In the genomic region with DNA sequence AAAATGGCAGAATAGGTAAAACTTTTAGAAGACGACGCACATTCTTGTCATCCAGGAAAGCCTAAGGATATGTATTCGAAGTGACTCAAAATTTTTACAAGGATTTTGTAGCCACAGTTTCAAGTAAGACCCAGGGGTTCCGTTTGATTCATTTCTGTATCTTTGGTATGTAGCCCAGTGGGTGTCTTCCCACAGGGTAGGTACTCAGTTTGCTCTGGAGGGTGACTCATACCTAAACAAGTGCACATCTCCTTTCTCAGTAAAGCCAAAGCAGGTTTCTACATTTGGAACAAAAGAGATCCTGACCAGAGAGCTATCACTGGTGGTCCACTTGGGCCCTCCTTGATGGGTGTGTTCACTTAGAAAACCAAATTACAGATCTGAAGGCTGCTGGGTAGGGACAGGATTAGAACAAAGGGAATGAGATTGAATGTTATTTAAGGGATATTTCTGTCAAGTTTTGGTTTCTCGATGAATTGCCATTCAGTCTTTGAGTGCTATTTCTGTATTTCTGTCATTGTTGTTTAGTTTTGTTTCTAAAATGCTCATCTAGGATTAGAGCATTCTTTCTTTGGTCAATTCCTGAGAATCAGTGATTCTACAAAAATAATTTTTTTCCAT, we compare ENCODE assay signal across 1 cellular context.
TF ChIP-seq lines count a peak whose summit lies in the region.

No MANE protein-coding gene starts in this region.

TF ChIP-seq in HEK293, 187 proteins besides CTCF, POLR2A, EP300 and RAD21 (continued from another document and continues in another):
- TF ChIP-seq REPIN1 (tag by site-specific recombination; IDR thresholded peaks at IDR 0.05; ENCODE audit: low read depth) (no peak), KLF16 (tag by site-specific recombination; IDR thresholded peaks at IDR 0.05) (no peak), ZNF202 (tag by site-specific recombination; IDR thresholded peaks at IDR 0.05; ENCODE audit: borderline replicate concordance) (no peak), ZNF610 (tag by site-specific recombination; IDR thresholded peaks at IDR 0.05; ENCODE audit: borderline replicate concordance) (no peak), GLI4 (tag by site-specific recombination; IDR thresholded peaks at IDR 0.05) (no peak), ZNF670 (tag by site-specific recombination; IDR thresholded peaks at IDR 0.05; ENCODE audit: low read depth) (no peak), PRDM1 (tag by site-specific recombination; IDR thresholded peaks at IDR 0.05) (no peak), SP3 (tag by site-specific recombination; IDR thresholded peaks at IDR 0.05) (no peak), ZNF544 (tag by site-specific recombination; IDR thresholded peaks at IDR 0.05) (no peak), HOXC10 (CRISPR knock-in tag; IDR thresholded peaks at IDR 0.05) (no peak), ZNF175 (tag by site-specific recombination; IDR thresholded peaks at IDR 0.05) (no peak), ZNF394 (tag by site-specific recombination; IDR thresholded peaks at IDR 0.05; ENCODE audit: borderline replicate concordance) (no peak), ZNF391 (tag by site-specific recombination; IDR thresholded peaks at IDR 0.05; ENCODE audit: borderline replicate concordance, low read depth) (no peak), WT1 (tag by site-specific recombination; IDR thresholded peaks at IDR 0.05) (no peak), ZNF600 (tag by site-specific recombination; IDR thresholded peaks at IDR 0.05) (peak; percentile 88), ZSCAN16 (tag by site-specific recombination; IDR thresholded peaks at IDR 0.05) (no peak), ZNF785 (tag by site-specific recombination; IDR thresholded peaks at IDR 0.05) (no peak), ZNF623 (tag by site-specific recombination; IDR thresholded peaks at IDR 0.05) (no peak), ZNF624 (tag by site-specific recombination; IDR thresholded peaks at IDR 0.05) (no peak), ZNF549 (tag by site-specific recombination; IDR thresholded peaks at IDR 0.05) (no peak), ZNF214 (tag by site-specific recombination; IDR thresholded peaks at IDR 0.05; ENCODE audit: borderline replicate concordance) (no peak), IKZF3 (tag by site-specific recombination; IDR thresholded peaks at IDR 0.05) (peak; percentile 45; the same call in 1 of the 2 replicates), ZNF133 (tag by site-specific recombination; IDR thresholded peaks at IDR 0.05) (no peak), ZNF169 (tag by site-specific recombination; IDR thresholded peaks at IDR 0.05) (no peak), ZNF350 (tag by site-specific recombination; IDR thresholded peaks at IDR 0.05) (no peak), ZBTB17 (tag by site-specific recombination; IDR thresholded peaks at IDR 0.05) (no peak), ZNF19 (tag by site-specific recombination; IDR thresholded peaks at IDR 0.05; ENCODE audit: low read depth) (no peak), SP7 (tag by site-specific recombination; IDR thresholded peaks at IDR 0.05) (peak; percentile 57; the same call in 1 of the 2 replicates), ZNF37A (tag by site-specific recombination; IDR thresholded peaks at IDR 0.05) (no peak), ZNF843 (tag by site-specific recombination; IDR thresholded peaks at IDR 0.05) (no peak), ZBTB20 (tag by site-specific recombination; IDR thresholded peaks at IDR 0.05) (0 out of 2 replicates have a peak, but pooled peaks have one; percentile 9), ZIC2 (tag by site-specific recombination; IDR thresholded peaks at IDR 0.05) (peak; percentile 57), ZNF221 (tag by site-specific recombination; IDR thresholded peaks at IDR 0.05; ENCODE audit: borderline replicate concordance) (no peak), ZNF114 (tag by site-specific recombination; IDR thresholded peaks at IDR 0.05) (no peak), ZNF510 (tag by site-specific recombination; IDR thresholded peaks at IDR 0.05; ENCODE audit: insufficient replicate concordance) (no peak), ZNF791 (tag by site-specific recombination; IDR thresholded peaks at IDR 0.05) (no peak), ZNF768 (tag by site-specific recombination; IDR thresholded peaks at IDR 0.05) (no peak), ZNF426 (tag by site-specific recombination; IDR thresholded peaks at IDR 0.05) (no peak), ZNF416 (tag by site-specific recombination; IDR thresholded peaks at IDR 0.05) (no peak), MZF1 (tag by site-specific recombination; IDR thresholded peaks at IDR 0.05; ENCODE audit: borderline replicate concordance) (no peak), GLIS1 (tag by site-specific recombination; IDR thresholded peaks at IDR 0.05) (peak; percentile 61), ZSCAN30 (tag by site-specific recombination; IDR thresholded peaks at IDR 0.05) (no peak), ZNF121 (tag by site-specific recombination; IDR thresholded peaks at IDR 0.05) (no peak)
- TF ChIP-seq, protein P1, sequence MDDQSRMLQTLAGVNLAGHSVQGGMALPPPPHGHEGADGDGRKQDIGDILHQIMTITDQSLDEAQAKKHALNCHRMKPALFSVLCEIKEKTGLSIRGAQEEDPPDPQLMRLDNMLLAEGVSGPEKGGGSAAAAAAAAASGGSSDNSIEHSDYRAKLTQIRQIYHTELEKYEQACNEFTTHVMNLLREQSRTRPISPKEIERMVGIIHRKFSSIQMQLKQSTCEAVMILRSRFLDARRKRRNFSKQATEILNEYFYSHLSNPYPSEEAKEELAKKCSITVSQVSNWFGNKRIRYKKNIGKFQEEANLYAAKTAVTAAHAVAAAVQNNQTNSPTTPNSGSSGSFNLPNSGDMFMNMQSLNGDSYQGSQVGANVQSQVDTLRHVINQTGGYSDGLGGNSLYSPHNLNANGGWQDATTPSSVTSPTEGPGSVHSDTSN (CRISPR knock-in tag; IDR thresholded peaks at IDR 0.05): no peak
- TF ChIP-seq, protein P2, sequence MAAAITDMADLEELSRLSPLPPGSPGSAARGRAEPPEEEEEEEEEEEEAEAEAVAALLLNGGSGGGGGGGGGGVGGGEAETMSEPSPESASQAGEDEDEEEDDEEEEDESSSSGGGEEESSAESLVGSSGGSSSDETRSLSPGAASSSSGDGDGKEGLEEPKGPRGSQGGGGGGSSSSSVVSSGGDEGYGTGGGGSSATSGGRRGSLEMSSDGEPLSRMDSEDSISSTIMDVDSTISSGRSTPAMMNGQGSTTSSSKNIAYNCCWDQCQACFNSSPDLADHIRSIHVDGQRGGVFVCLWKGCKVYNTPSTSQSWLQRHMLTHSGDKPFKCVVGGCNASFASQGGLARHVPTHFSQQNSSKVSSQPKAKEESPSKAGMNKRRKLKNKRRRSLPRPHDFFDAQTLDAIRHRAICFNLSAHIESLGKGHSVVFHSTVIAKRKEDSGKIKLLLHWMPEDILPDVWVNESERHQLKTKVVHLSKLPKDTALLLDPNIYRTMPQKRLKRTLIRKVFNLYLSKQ (tag by site-specific recombination; IDR thresholded peaks at IDR 0.05; ENCODE audit: borderline replicate concordance): no peak
- TF ChIP-seq, protein P3, sequence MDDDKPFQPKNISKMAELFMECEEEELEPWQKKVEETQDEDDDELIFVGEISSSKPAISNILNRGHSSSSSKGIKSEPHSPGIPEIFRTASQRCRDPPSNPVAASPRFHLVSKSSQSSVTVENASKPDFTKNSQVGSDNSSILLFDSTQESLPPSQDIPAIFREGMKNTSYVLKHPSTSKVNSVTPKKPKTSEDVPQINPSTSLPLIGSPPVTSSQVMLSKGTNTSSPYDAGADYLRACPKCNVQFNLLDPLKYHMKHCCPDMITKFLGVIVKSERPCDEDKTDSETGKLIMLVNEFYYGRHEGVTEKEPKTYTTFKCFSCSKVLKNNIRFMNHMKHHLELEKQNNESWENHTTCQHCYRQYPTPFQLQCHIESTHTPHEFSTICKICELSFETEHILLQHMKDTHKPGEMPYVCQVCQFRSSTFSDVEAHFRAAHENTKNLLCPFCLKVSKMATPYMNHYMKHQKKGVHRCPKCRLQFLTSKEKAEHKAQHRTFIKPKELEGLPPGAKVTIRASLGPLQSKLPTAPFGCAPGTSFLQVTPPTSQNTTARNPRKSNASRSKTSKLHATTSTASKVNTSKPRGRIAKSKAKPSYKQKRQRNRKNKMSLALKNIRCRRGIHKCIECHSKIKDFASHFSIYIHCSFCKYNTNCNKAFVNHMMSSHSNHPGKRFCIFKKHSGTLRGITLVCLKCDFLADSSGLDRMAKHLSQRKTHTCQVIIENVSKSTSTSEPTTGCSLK (tag by site-specific recombination; IDR thresholded peaks at IDR 0.05): no peak
- TF ChIP-seq, protein P4, sequence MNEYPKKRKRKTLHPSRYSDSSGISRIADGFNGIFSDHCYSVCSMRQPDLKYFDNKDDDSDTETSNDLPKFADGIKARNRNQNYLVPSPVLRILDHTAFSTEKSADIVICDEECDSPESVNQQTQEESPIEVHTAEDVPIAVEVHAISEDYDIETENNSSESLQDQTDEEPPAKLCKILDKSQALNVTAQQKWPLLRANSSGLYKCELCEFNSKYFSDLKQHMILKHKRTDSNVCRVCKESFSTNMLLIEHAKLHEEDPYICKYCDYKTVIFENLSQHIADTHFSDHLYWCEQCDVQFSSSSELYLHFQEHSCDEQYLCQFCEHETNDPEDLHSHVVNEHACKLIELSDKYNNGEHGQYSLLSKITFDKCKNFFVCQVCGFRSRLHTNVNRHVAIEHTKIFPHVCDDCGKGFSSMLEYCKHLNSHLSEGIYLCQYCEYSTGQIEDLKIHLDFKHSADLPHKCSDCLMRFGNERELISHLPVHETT (tag by site-specific recombination; IDR thresholded peaks at IDR 0.05): no peak
- TF ChIP-seq, protein P5, sequence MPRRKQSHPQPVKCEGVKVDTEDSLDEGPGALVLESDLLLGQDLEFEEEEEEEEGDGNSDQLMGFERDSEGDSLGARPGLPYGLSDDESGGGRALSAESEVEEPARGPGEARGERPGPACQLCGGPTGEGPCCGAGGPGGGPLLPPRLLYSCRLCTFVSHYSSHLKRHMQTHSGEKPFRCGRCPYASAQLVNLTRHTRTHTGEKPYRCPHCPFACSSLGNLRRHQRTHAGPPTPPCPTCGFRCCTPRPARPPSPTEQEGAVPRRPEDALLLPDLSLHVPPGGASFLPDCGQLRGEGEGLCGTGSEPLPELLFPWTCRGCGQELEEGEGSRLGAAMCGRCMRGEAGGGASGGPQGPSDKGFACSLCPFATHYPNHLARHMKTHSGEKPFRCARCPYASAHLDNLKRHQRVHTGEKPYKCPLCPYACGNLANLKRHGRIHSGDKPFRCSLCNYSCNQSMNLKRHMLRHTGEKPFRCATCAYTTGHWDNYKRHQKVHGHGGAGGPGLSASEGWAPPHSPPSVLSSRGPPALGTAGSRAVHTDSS (tag by site-specific recombination; IDR thresholded peaks at IDR 0.05): no peak
- TF ChIP-seq, protein P6, sequence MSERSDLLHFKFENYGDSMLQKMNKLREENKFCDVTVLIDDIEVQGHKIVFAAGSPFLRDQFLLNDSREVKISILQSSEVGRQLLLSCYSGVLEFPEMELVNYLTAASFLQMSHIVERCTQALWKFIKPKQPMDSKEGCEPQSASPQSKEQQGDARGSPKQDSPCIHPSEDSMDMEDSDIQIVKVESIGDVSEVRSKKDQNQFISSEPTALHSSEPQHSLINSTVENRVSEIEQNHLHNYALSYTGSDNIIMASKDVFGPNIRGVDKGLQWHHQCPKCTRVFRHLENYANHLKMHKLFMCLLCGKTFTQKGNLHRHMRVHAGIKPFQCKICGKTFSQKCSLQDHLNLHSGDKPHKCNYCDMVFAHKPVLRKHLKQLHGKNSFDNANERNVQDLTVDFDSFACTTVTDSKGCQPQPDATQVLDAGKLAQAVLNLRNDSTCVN (tag by site-specific recombination; optimal IDR thresholded peaks at IDR 0.05): no peak
- TF ChIP-seq, protein P7, sequence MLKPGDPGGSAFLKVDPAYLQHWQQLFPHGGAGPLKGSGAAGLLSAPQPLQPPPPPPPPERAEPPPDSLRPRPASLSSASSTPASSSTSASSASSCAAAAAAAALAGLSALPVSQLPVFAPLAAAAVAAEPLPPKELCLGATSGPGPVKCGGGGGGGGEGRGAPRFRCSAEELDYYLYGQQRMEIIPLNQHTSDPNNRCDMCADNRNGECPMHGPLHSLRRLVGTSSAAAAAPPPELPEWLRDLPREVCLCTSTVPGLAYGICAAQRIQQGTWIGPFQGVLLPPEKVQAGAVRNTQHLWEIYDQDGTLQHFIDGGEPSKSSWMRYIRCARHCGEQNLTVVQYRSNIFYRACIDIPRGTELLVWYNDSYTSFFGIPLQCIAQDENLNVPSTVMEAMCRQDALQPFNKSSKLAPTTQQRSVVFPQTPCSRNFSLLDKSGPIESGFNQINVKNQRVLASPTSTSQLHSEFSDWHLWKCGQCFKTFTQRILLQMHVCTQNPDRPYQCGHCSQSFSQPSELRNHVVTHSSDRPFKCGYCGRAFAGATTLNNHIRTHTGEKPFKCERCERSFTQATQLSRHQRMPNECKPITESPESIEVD (tag by site-specific recombination; IDR thresholded peaks at IDR 0.05): no peak; the same call in 1 of the 2 replicates
- TF ChIP-seq, protein P8, sequence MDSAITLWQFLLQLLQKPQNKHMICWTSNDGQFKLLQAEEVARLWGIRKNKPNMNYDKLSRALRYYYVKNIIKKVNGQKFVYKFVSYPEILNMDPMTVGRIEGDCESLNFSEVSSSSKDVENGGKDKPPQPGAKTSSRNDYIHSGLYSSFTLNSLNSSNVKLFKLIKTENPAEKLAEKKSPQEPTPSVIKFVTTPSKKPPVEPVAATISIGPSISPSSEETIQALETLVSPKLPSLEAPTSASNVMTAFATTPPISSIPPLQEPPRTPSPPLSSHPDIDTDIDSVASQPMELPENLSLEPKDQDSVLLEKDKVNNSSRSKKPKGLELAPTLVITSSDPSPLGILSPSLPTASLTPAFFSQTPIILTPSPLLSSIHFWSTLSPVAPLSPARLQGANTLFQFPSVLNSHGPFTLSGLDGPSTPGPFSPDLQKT (IDR thresholded peaks at IDR 0.05; ENCODE audit: borderline replicate concordance, low read depth, low read length): no peak
- TF ChIP-seq, protein P9, sequence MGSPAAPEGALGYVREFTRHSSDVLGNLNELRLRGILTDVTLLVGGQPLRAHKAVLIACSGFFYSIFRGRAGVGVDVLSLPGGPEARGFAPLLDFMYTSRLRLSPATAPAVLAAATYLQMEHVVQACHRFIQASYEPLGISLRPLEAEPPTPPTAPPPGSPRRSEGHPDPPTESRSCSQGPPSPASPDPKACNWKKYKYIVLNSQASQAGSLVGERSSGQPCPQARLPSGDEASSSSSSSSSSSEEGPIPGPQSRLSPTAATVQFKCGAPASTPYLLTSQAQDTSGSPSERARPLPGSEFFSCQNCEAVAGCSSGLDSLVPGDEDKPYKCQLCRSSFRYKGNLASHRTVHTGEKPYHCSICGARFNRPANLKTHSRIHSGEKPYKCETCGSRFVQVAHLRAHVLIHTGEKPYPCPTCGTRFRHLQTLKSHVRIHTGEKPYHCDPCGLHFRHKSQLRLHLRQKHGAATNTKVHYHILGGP (tag by site-specific recombination; IDR thresholded peaks at IDR 0.05): no peak
- TF ChIP-seq, protein P10, sequence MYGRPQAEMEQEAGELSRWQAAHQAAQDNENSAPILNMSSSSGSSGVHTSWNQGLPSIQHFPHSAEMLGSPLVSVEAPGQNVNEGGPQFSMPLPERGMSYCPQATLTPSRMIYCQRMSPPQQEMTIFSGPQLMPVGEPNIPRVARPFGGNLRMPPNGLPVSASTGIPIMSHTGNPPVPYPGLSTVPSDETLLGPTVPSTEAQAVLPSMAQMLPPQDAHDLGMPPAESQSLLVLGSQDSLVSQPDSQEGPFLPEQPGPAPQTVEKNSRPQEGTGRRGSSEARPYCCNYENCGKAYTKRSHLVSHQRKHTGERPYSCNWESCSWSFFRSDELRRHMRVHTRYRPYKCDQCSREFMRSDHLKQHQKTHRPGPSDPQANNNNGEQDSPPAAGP (tag by site-specific recombination; IDR thresholded peaks at IDR 0.05): no peak
